In the genomic region with DNA sequence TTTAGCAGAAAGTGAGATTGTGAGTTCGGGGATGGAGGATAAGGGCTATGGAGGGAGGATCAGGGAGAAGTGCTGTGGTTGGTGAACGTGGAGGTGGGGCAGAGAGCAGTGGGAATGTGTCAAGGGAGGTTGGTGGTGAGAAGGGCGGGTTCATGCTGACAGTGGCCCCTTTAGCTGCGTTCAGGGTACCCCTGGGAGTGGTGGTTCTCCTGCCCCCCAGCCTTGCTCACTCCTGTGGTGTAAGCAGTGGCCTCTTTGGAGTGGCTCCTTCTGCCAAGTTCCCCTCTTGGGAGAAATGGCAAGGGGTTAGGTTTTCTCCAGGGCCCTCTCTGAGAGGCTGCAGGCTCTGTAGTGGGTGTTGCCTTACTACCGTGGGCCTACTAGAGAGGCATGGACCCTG, we compare ENCODE assay signal across 19 cellular contexts. TPM values are rescaled to one million over a fixed set of nuclear protein-coding genes. Genes with fewer than 3 reads are reported as not detected.
DNase-seq lines count a peak whose midpoint lies in the region; ATAC-seq, FAIRE-seq and TF ChIP-seq lines count a peak whose summit lies in the region.
"Had no signal": no experiment of that assay in that cellular context is flagged by ENCODE, and none has a peak within 500 bp of the region (broad histone marks: within the 10 kb centered on the region; RNA-seq: fewer than 3 reads in every experiment).

No MANE protein-coding gene starts in this region.

- H2BK120ac ChIP-seq in H1 (replicated peaks; ENCODE audit: low read depth, low read length) = no peak overlapping the region

- H3K56ac ChIP-seq in H1 (replicated peaks; ENCODE audit: insufficient read length, low read depth, low read length) = no peak overlapping the region

- no peak for TF ChIP-seq POLR2A in H1 (IDR thresholded peaks at IDR 0.05; ENCODE audit: control extremely low read depth in 1 of 2, low read depth in 2 of 2, low read length in 2 of 2)

- peaks cover 0 to 2% of the 10 kb centered on the region in 2 donors for H3K36me3 Mint-ChIP-seq in CD14-positive monocyte
- H3K36me3 Mint-ChIP-seq: CD4-positive, alpha-beta memory T cell had no signal

- no peak for TF ChIP-seq EP300 in H1 (IDR thresholded peaks at IDR 0.05; ENCODE audit: borderline replicate concordance in 1 of 2, low read depth in 2 of 2, low read length in 2 of 2)

- 72 to 100% methylated on average over 1 to 5 of the region's 5 CpGs for WGBS in H1 (ENCODE audit: extremely low coverage in 1 of 2, insufficient coverage in 1 of 2, insufficient read length in 1 of 2, insufficient replicate concordance in 2 of 2, low coverage in 1 of 2, low lambda C conversion rate in 2 of 2, missing lambda C conversion rate in 1 of 2), 2 experiments

- no peak for TF ChIP-seq CTCF in CD14-positive monocyte (IDR thresholded peaks at IDR 0.05)
- no peak for TF ChIP-seq CTCF in H1 (IDR thresholded peaks at IDR 0.05; ENCODE audit: control extremely low read depth in 1 of 3, insufficient read depth in 1 of 3, low read depth in 1 of 3, low read length in 3 of 3)
- TF ChIP-seq CTCF in osteoblast (IDR thresholded peaks at IDR 0.05; ENCODE audit: extremely low read depth, low read depth, low read length) = no peak
- TF ChIP-seq CTCF in upper lobe of right lung (IDR thresholded peaks at IDR 0.05) = no peak

- H3K27me3 Mint-ChIP-seq in CD14-positive monocyte (ENCODE audit: low read depth in 3 of 3) = peaks cover 32 to 62% (median 45%) of the 10 kb centered on the region in 3 donors

- ATAC-seq in upper lobe of right lung = no peak

- no peak overlapping the region for H3K9ac ChIP-seq in H1 (replicated peaks in 1 of 4; ENCODE audit: extremely low read depth in 1 of 4, low read depth in 3 of 4, low read length in 3 of 4)

- H3K4me3 ChIP-seq in H1 (ENCODE audit: extremely low read depth in 1 of 4, insufficient read depth in 2 of 4, low read depth in 3 of 4, low read length in 4 of 4) (no peak overlapping the region), osteoblast (ENCODE audit: insufficient read depth, low read length) (no peak overlapping the region), upper lobe of right lung (no peak overlapping the region)

- POLR2A ChIA-PET in H1 (lab: Charles Lee; ENCODE audit: partially characterized antibody) = no interaction called here

- peak overlapping the region; percentile 9; the same call in 1 of the 2 replicates for H4K8ac ChIP-seq in H1 (ENCODE audit: extremely low read depth, insufficient read depth, low read length)

- no peak overlapping the region for H3K4me2 ChIP-seq in H1 (ENCODE audit: insufficient read depth in 1 of 2, low read depth in 2 of 2, low read length in 2 of 2)
- H3K4me2 ChIP-seq in osteoblast (ENCODE audit: insufficient read depth, low read length) = no peak overlapping the region

- H3K4me1 ChIP-seq in H1 (replicated peaks in 1 of 4; ENCODE audit: control insufficient read depth in 3 of 4, insufficient read depth in 4 of 4, low read length in 3 of 4) = peaks cover 4 to 12% (median 10%) of the 10 kb centered on the region in 4 experiments
- H3K4me1 ChIP-seq in osteoblast (ENCODE audit: insufficient read depth, low read length) = no peaks in the 10 kb centered on the region
- H3K4me1 ChIP-seq in upper lobe of right lung = peaks cover 6% of the 10 kb centered on the region

- H3K27me3 ChIP-seq in H1 (replicated peaks in 1 of 4; ENCODE audit: control insufficient read depth in 3 of 4, extremely low read depth in 1 of 4, insufficient read depth in 3 of 4, low read length in 3 of 4) = peaks cover 0 to 20% (median 13%) of the 10 kb centered on the region in 4 experiments; a peak in 6 of 7 replicates
- H3K27me3 ChIP-seq in osteoblast (ENCODE audit: insufficient read depth, low read length) = peaks cover 41% of the 10 kb centered on the region
- H3K27me3 ChIP-seq in upper lobe of right lung = peaks cover 39% of the 10 kb centered on the region

- no peak overlapping the region for H3K4ac ChIP-seq in H1 (replicated peaks; ENCODE audit: insufficient read length, low read depth, low read length)

- H4K5ac ChIP-seq in H1 (ENCODE audit: insufficient read length, low read depth, low read length) = no peak overlapping the region

- peaks cover 0 to 8% (median 0%) of the 10 kb centered on the region in 7 donors for H3K9me3 Mint-ChIP-seq in CD14-positive monocyte
- H3K9me3 Mint-ChIP-seq: H9 had no signal

- H2BK12ac ChIP-seq in H1 (ENCODE audit: low read depth, low read length) = no peak overlapping the region

- H3K9me3 ChIP-seq in H1 (ENCODE audit: insufficient read depth in 2 of 2, low read depth in 1 of 2, low read length in 1 of 2) (no peaks in the 10 kb centered on the region), osteoblast (ENCODE audit: low read depth, low read length) (no peaks in the 10 kb centered on the region), upper lobe of right lung (no peaks in the 10 kb centered on the region)

- H2AK5ac ChIP-seq in H1 (ENCODE audit: low read depth, low read length) = no peak overlapping the region

- FAIRE-seq in H1 (lab: Jason Lieb, UNC) = no peak
- FAIRE-seq: A204.1, GM18507, HTR-8/SVneo had no signal

- no peak overlapping the region for H3K4me3 Mint-ChIP-seq in CD14-positive monocyte
- H3K4me3 Mint-ChIP-seq: CD4-positive, alpha-beta memory T cell; H9 had no signal

- no peak overlapping the region for H3K14ac ChIP-seq in H1 (ENCODE audit: insufficient read length)

- H2BK15ac ChIP-seq in H1 (ENCODE audit: low read length) = no peak overlapping the region

- H3K18ac ChIP-seq in H1 (ENCODE audit: extremely low read depth, low read length) = no peak overlapping the region

- intact Hi-C loops in CD14-positive monocyte (cut with micrococcal nuclease) = no loop called here
- intact Hi-C loops in upper lobe of right lung (cut with DNase I) = no loop called here

- no peak overlapping the region for H2AFZ ChIP-seq in H1 (ENCODE audit: low read length)
- no peak overlapping the region for H2AFZ ChIP-seq in osteoblast (ENCODE audit: low read length)

- no peaks in the 10 kb centered on the region for H3K79me1 ChIP-seq in H1 (ENCODE audit: low read depth, low read length)

- peak overlapping the region in 1 of 7 donors; percentile 3 for H3K27ac Mint-ChIP-seq in CD14-positive monocyte
- H3K27ac Mint-ChIP-seq: CD4-positive, alpha-beta memory T cell; H9 had no signal

- DNase-seq in CD14-positive monocyte (ENCODE audit: low spot score) = peak; percentile 38
- no peak for DNase-seq in H1 (ENCODE audit: low read depth in 1 of 2, low spot score in 2 of 2)
- DNase-seq in osteoblast (ENCODE audit: insufficient read length, low spot score, missing footprints) = peak; percentile 48
- DNase-seq in upper lobe of right lung = peak; percentile 37
- DNase-seq in T-helper 2 cell = no peak
- DNase-seq in A172 (ENCODE audit: low spot score) = no peak
- DNase-seq: ACHN; AML-193; CD4-positive, alpha-beta memory T cell; DMS153; DMS79; GDM1; GOT3; H9; IMR-90 had no signal

- peaks cover 0 to 9% of the 10 kb centered on the region in 2 experiments for H4K20me1 ChIP-seq in H1 (replicated peaks in 1 of 2; ENCODE audit: control insufficient read depth in 1 of 2, insufficient read depth in 2 of 2, low read length in 2 of 2)
- H4K20me1 ChIP-seq in osteoblast (ENCODE audit: insufficient read depth, low read length) = no peaks in the 10 kb centered on the region

- H3K4me1 Mint-ChIP-seq in CD14-positive monocyte = peaks cover 3% of the 10 kb centered on the region

- peaks cover 13% of the 10 kb centered on the region; the same call in 1 of the 2 replicates for H3K23me2 ChIP-seq in H1 (ENCODE audit: low read depth, low read length)

- CTCF ChIA-PET in H1 (lab: Charles Lee; ENCODE audit: partially characterized antibody) = interaction anchor here (3.8 kb wide), 1 partner anchor 16 kb away, joined by 13 read pairs; the partner anchor contains the start of gene NECTIN1

- H3K27ac ChIP-seq in H1 (ENCODE audit: low read depth, low read length) (no peak overlapping the region), osteoblast (ENCODE audit: low read depth, low read length) (no peak overlapping the region), upper lobe of right lung (no peak overlapping the region)
- H3K27ac ChIP-seq: C4-2B had no signal

- no peak overlapping the region for H2BK20ac ChIP-seq in H1 (ENCODE audit: low read length)

- no peak overlapping the region for H2BK5ac ChIP-seq in H1 (ENCODE audit: low read depth, low read length)

- H3K79me2 ChIP-seq in H1 (ENCODE audit: control insufficient read depth in 1 of 2, insufficient read depth in 2 of 2, low read length in 2 of 2) (no peaks in the 10 kb centered on the region), osteoblast (ENCODE audit: insufficient read depth, low read length) (no peaks in the 10 kb centered on the region)

- H3K36me3 ChIP-seq in H1 (ENCODE audit: control insufficient read depth in 2 of 4, insufficient read depth in 4 of 4, low read length in 3 of 4) (no peaks in the 10 kb centered on the region), osteoblast (ENCODE audit: insufficient read depth, low read length) (no peaks in the 10 kb centered on the region), upper lobe of right lung (no peaks in the 10 kb centered on the region)

- no peak for TF ChIP-seq RAD21 in H1 (IDR thresholded peaks at IDR 0.05 in 1 of 2, conservative IDR thresholded peaks at IDR 0.05 in 1 of 2; ENCODE audit: low read depth in 2 of 2, low read length in 2 of 2)

- H3K23ac ChIP-seq in H1 (ENCODE audit: insufficient read length) = no peak overlapping the region

- H4K91ac ChIP-seq in H1 (replicated peaks; ENCODE audit: insufficient read length, low read length) = no peak overlapping the region

TF ChIP-seq in H1, 55 proteins besides CTCF, POLR2A, EP300 and RAD21 (continues in another document):
- no peak for TF ChIP-seq USF2 (IDR thresholded peaks at IDR 0.05; ENCODE audit: low read length)
- no peak for TF ChIP-seq NANOG (IDR thresholded peaks at IDR 0.05; ENCODE audit: insufficient read depth, low read depth, low read length, poor library complexity, severe bottlenecking)

RNA-seq across cellular contexts. Expression of gene NECTIN1, which starts 16.1 kb away (rescaled TPM):
- polyA plus RNA-seq in CD14-positive monocyte (under 1 TPM; 0.53 to 0.85 TPM), H1 (2011; rRNA removed) (43.2 and 63.0 TPM in 2 replicates)
- 97.6 and 97.7 TPM in 2 replicates for total RNA-seq in H1 (2021; fragmentation: NEBNext Ultra II Directional; extraction: Animal tissue kit (Norgen Biotek cat#: 25700))
- polyA plus RNA-seq in H1 (2011; cell fraction: cytosol; rRNA removed) = 43.8 TPM
- polyA plus RNA-seq in H1 (2011; cell fraction: nucleus; rRNA removed) = 74.6 TPM
- polyA plus RNA-seq in H1 (2012, experiment 1 of 2) = 69.0 to 102 TPM (median 89.4 TPM) in 4 replicates
- polyA plus RNA-seq in H1 (2012, experiment 2 of 2) = 73.5 TPM
- polyA plus RNA-seq in H1 (2013, experiment 1 of 2) = 93.0 TPM
- polyA plus RNA-seq in H1 (2013, experiment 2 of 2) = 97.4 TPM
- 104 and 120 TPM in 2 replicates for polyA minus RNA-seq in H1 (2011; rRNA and poly(A)+ RNA removed)
- polyA minus RNA-seq in H1 (2011; cell fraction: cytosol; rRNA and poly(A)+ RNA removed) = 68.6 TPM
- 58.5 TPM for polyA minus RNA-seq in H1 (2011; cell fraction: nucleus; rRNA and poly(A)+ RNA removed)
- total RNA-seq in osteoblast (4.1 and 5.8 TPM in 2 replicates), upper lobe of right lung (10.4 TPM)
- total RNA-seq in A172 (2014; rRNA removed; shearing (Covaris generic)) = 2.9 and 3.0 TPM in 2 replicates

Comparison
In these comparisons a context has a peak if more than half of its experiments do, and no peak if none do; other contexts are left out.
1. DNase-seq: peak in CD14-positive monocyte (single experiment), osteoblast (single experiment) and upper lobe of right lung (single experiment); none in H1 (0 of 2), T-helper 2 cell (0 of 5) and A172 (single experiment).